ENCODE assay signal across 1 cellular context in the genomic region with DNA sequence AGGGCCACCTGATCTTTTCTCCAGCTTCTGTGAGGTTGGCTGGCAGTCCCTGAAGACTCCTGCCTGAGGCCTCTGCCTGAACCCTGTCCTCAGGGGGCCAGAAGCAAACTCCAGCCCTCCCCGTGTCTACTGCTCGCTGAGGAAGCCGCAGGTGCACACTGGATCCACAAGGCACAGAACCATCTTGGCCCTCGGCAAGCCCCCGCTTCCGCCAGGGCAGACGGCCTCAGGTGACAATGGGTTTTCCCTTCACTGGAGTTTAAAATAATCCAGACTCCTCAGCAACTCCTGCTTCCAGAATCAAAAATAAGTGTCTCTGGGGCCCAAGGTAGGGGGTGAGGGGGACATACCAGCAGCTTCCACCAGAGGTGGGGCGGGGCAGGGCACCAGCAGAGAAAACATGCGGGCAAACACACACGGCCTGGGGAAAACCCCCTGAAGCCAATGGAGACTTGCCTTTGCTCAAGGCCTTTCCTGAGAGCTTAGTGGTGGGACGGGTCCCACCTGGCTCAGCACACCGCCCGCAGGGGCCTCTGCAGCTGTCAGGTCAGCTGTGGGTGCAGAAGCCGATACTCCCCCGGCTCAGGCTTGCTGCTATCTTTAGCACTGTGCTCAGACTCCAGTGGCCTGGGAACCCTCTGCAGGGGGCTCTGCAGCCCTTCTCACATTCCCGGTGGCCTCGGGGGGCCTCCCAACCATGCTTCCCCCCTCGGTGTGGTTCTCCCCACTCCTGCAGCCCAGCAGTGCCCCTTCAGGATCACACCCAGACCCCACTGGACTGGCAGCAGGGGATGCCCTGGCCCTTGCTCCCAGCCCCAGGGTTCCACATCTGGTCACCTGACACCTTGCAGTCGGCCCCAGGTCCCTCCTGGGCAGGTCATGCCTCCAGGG.
TF ChIP-seq lines count a peak whose summit lies in the region.

No MANE protein-coding gene starts in this region.

TF ChIP-seq in HepG2, 621 proteins besides CTCF, POLR2A, EP300 and RAD21:
- peak; percentile 19; the same call in 1 of the 2 replicates for TF ChIP-seq RBFOX2 (IDR thresholded peaks at IDR 0.05; ENCODE audit: low read depth, low read length)
- TF ChIP-seq KDM2A (CRISPR knock-in tag; IDR thresholded peaks at IDR 0.05; ENCODE audit: borderline replicate concordance, low read depth), result 0 out of 2 replicates have a peak, but pooled peaks have one; percentile 8
- peak; percentile 73 for TF ChIP-seq AGO2 (optimal IDR thresholded peaks at IDR 0.05; ENCODE audit: low read depth, low read length)
- no peak for TF ChIP-seq RFX5 (IDR thresholded peaks at IDR 0.05; ENCODE audit: low read depth, low read length)
- TF ChIP-seq ZNF605 (CRISPR knock-in tag; IDR thresholded peaks at IDR 0.05), result 0 out of 2 replicates have a peak, but pooled peaks have one; percentile 16
- TF ChIP-seq ZNF558 (CRISPR knock-in tag; IDR thresholded peaks at IDR 0.05; ENCODE audit: borderline replicate concordance), result no peak
- no peak for TF ChIP-seq ZNF337 (CRISPR knock-in tag; IDR thresholded peaks at IDR 0.05; ENCODE audit: borderline replicate concordance, low read depth)
- TF ChIP-seq KDM4B (CRISPR knock-in tag; IDR thresholded peaks at IDR 0.05), result no peak
